ENCODE assay signal across 1 cellular context in genomic region chr10:42645103-42645502, GRCh38.
TF ChIP-seq lines count a peak whose summit lies in the region.

No MANE protein-coding gene starts in this region.

TF ChIP-seq in endothelial cell of umbilical vein, 7 proteins besides CTCF, POLR2A, EP300 and RAD21:
- TF ChIP-seq GATA2 (IDR thresholded peaks at IDR 0.05; ENCODE audit: insufficient read depth, insufficient read length, low read depth, low read length) = no peak
- no peak for TF ChIP-seq MAX (IDR thresholded peaks at IDR 0.05; ENCODE audit: insufficient read depth, insufficient read length)
- TF ChIP-seq FOS (IDR thresholded peaks at IDR 0.05; ENCODE audit: borderline replicate concordance, insufficient read depth, low read length) = no peak
- no peak for TF ChIP-seq EZH2 (IDR thresholded peaks at IDR 0.05; ENCODE audit: borderline replicate concordance, low read depth, low read length, severe bottlenecking)
- TF ChIP-seq POLR2AphosphoS5 (IDR thresholded peaks at IDR 0.05; ENCODE audit: insufficient read depth, low read depth, low read length) = no peak
- no peak for TF ChIP-seq MYC (IDR thresholded peaks at IDR 0.05; ENCODE audit: low read depth, low read length)
- no peak for TF ChIP-seq JUN (IDR thresholded peaks at IDR 0.05; ENCODE audit: borderline replicate concordance, insufficient read depth, insufficient read length, low read depth)
